In genomic region chr11:87281496-87281895, GRCh38 we compare ENCODE assay signal across 13 cellular contexts.
DNase-seq lines count a peak whose midpoint lies in the region; ATAC-seq and TF ChIP-seq lines count a peak whose summit lies in the region.
"Had no signal": no experiment of that assay in that cellular context is flagged by ENCODE, and none has a peak within 500 bp of the region (broad histone marks: within the 10 kb centered on the region; RNA-seq: fewer than 3 reads in every experiment).

No MANE protein-coding gene starts in this region.

- H3K9me3 Mint-ChIP-seq in WTC11 = peaks cover 13% of the 10 kb centered on the region
- no peaks in the 10 kb centered on the region for H3K9me3 Mint-ChIP-seq in effector memory CD8-positive, alpha-beta T cell
- H3K9me3 Mint-ChIP-seq in activated CD8-positive, alpha-beta T cell treated with anti-CD3 and anti-CD28 coated beads, Interleukin-2, amount 10 ng/mL, durations not matched to agents 7 days and 5 days (ENCODE audit: insufficient read depth) = no peaks in the 10 kb centered on the region
- H3K9me3 Mint-ChIP-seq: memory B cell had no signal

- H3K4me3 ChIP-seq in cardiac muscle cell (no peak overlapping the region), skeletal muscle satellite cell (ENCODE audit: low read length) (no peak overlapping the region)

- H3K9ac ChIP-seq in skeletal muscle satellite cell (ENCODE audit: low read depth, low read length) = no peak overlapping the region

- H3K4me2 ChIP-seq in skeletal muscle satellite cell (ENCODE audit: low read length) = peak overlapping the region; percentile 13

- POLR2A ChIA-PET in WTC11 (lab: Charles Lee) = no interaction called here
- POLR2A ChIA-PET in activated CD8-positive, alpha-beta T cell treated with anti-CD3 and anti-CD28 coated beads, Interleukin-2, amount 10 ng/mL, durations not matched to agents 7 days and 5 days (lab: Charles Lee) = no interaction called here

- DNase-seq in HuH-7 (ENCODE audit: low spot score) = peak; percentile 11
- no peak for DNase-seq in WTC11 (ENCODE audit: low spot score)
- peak in 1 of 2 donors; percentile 88 for DNase-seq in cardiac muscle cell (ENCODE audit: low read depth in 1 of 2, low spot score in 1 of 2)
- no peak for DNase-seq in effector memory CD8-positive, alpha-beta T cell
- DNase-seq in activated CD8-positive, alpha-beta T cell treated with anti-CD3 and anti-CD28 coated beads, Interleukin-2, amount 10 ng/mL, durations not matched to agents 7 days and 5 days = no peak
- no peak for DNase-seq in cerebellar nuclear complex (lab: John Stamatoyannopoulos, UW)
- DNase-seq: amygdala, H9, KG1, T-helper 17 cell had no signal

- H3K27me3 ChIP-seq in cardiac muscle cell (no peaks in the 10 kb centered on the region), skeletal muscle satellite cell (ENCODE audit: control insufficient read depth, insufficient read depth, low read length) (no peaks in the 10 kb centered on the region)

- H3K4me1 Mint-ChIP-seq in WTC11 = peaks cover 3% of the 10 kb centered on the region; the same call in 1 of the 2 replicates
- H3K4me1 Mint-ChIP-seq in effector memory CD8-positive, alpha-beta T cell (ENCODE audit: low read depth in 2 of 2) = peaks cover 0 to 6% of the 10 kb centered on the region in 2 donors
- H3K4me1 Mint-ChIP-seq in activated CD8-positive, alpha-beta T cell treated with anti-CD3 and anti-CD28 coated beads, Interleukin-2, amount 10 ng/mL, durations not matched to agents 7 days and 5 days (ENCODE audit: low read depth) = no peaks in the 10 kb centered on the region
- H3K4me1 Mint-ChIP-seq: H9 had no signal

- H3K4me3 Mint-ChIP-seq in WTC11 = no peak overlapping the region
- no peak overlapping the region for H3K4me3 Mint-ChIP-seq in effector memory CD8-positive, alpha-beta T cell
- H3K4me3 Mint-ChIP-seq in activated CD8-positive, alpha-beta T cell treated with anti-CD3 and anti-CD28 coated beads, Interleukin-2, amount 10 ng/mL, durations not matched to agents 7 days and 5 days = no peak overlapping the region
- H3K4me3 Mint-ChIP-seq: H9, memory B cell, T-helper 17 cell had no signal

- H3K27me3 Mint-ChIP-seq in WTC11 (ENCODE audit: low read depth) = no peaks in the 10 kb centered on the region
- H3K27me3 Mint-ChIP-seq in effector memory CD8-positive, alpha-beta T cell = no peaks in the 10 kb centered on the region
- no peaks in the 10 kb centered on the region for H3K27me3 Mint-ChIP-seq in activated CD8-positive, alpha-beta T cell treated with anti-CD3 and anti-CD28 coated beads, Interleukin-2, amount 10 ng/mL, durations not matched to agents 7 days and 5 days (ENCODE audit: low read depth)
- H3K27me3 Mint-ChIP-seq: memory B cell, T-helper 17 cell had no signal

- H3K27ac Mint-ChIP-seq in WTC11 = 0 out of 2 replicates have a peak overlapping the region, but pooled peaks have one; percentile 6
- no peak overlapping the region for H3K27ac Mint-ChIP-seq in effector memory CD8-positive, alpha-beta T cell
- no peak overlapping the region for H3K27ac Mint-ChIP-seq in activated CD8-positive, alpha-beta T cell treated with anti-CD3 and anti-CD28 coated beads, Interleukin-2, amount 10 ng/mL, durations not matched to agents 7 days and 5 days
- H3K27ac Mint-ChIP-seq: H9, memory B cell, T-helper 17 cell had no signal

- ATAC-seq in WTC11 (no peak), HG02763 (IDR thresholded peaks at IDR 0.05; ENCODE audit: unreplicated experiment) (no peak)
- no peak for ATAC-seq in effector memory CD8-positive, alpha-beta T cell (replicated peaks)
- ATAC-seq in activated CD8-positive, alpha-beta T cell treated with anti-CD3 and anti-CD28 coated beads, Interleukin-2, amount 10 ng/mL, durations not matched to agents 7 days and 5 days = no peak
- ATAC-seq: T-helper 17 cell had no signal

- no peaks in the 10 kb centered on the region for H3K36me3 ChIP-seq in cardiac muscle cell
- H3K36me3 ChIP-seq in skeletal muscle satellite cell (ENCODE audit: insufficient read depth, low read length) = no peaks in the 10 kb centered on the region

- H3K4me1 ChIP-seq in cardiac muscle cell (ENCODE audit: low read depth) = no peaks in the 10 kb centered on the region
- peaks cover 5% of the 10 kb centered on the region for H3K4me1 ChIP-seq in skeletal muscle satellite cell (ENCODE audit: control insufficient read depth, insufficient read depth, low read length)

- CTCF ChIA-PET in WTC11 (lab: Charles Lee) = no interaction called here
- CTCF ChIA-PET in activated CD8-positive, alpha-beta T cell treated with anti-CD3 and anti-CD28 coated beads, Interleukin-2, amount 10 ng/mL, durations not matched to agents 7 days and 5 days (lab: Charles Lee) = interaction anchor here (0.7 to 2.0 kb wide), 3 partner anchors 9 to 343 kb away, joined by 3 to 4 read pairs (median 3); no protein-coding TSS in a partner anchor

- TF ChIP-seq CTCF in WTC11 (IDR thresholded peaks at IDR 0.05) (no peak), cardiac muscle cell (IDR thresholded peaks at IDR 0.05; ENCODE audit: low read depth, low read length) (peak; percentile 48)

- no peaks in the 10 kb centered on the region for H3K9me3 ChIP-seq in cardiac muscle cell (ENCODE audit: low read depth)
- no peaks in the 10 kb centered on the region for H3K9me3 ChIP-seq in skeletal muscle satellite cell (replicated peaks; ENCODE audit: low read length)

- H3K36me3 Mint-ChIP-seq in WTC11 = peaks cover 10% of the 10 kb centered on the region
- H3K36me3 Mint-ChIP-seq in effector memory CD8-positive, alpha-beta T cell (ENCODE audit: insufficient read depth) = no peaks in the 10 kb centered on the region
- H3K36me3 Mint-ChIP-seq in activated CD8-positive, alpha-beta T cell treated with anti-CD3 and anti-CD28 coated beads, Interleukin-2, amount 10 ng/mL, durations not matched to agents 7 days and 5 days (ENCODE audit: low read depth) = peaks cover 5% of the 10 kb centered on the region
- H3K36me3 Mint-ChIP-seq: memory B cell had no signal

- H3K27ac ChIP-seq in cardiac muscle cell = peak overlapping the region; percentile 4

TF ChIP-seq in WTC11, 78 proteins besides CTCF, POLR2A, EP300 and RAD21 (continues in another document):
- no peak for TF ChIP-seq E2F5 (CRISPR knock-in tag; IDR thresholded peaks at IDR 0.05)
- no peak for TF ChIP-seq ESRRA (CRISPR knock-in tag; IDR thresholded peaks at IDR 0.05; ENCODE audit: borderline replicate concordance)
- TF ChIP-seq OVOL2 (CRISPR knock-in tag; IDR thresholded peaks at IDR 0.05; ENCODE audit: borderline replicate concordance) = no peak
- TF ChIP-seq NFYB (CRISPR knock-in tag; conservative IDR thresholded peaks at IDR 0.05; ENCODE audit: low read depth) = no peak
- TF ChIP-seq AFF4 (CRISPR knock-in tag; IDR thresholded peaks at IDR 0.05; ENCODE audit: borderline replicate concordance) = no peak
- no peak for TF ChIP-seq ZNF232 (CRISPR knock-in tag; IDR thresholded peaks at IDR 0.05)
- TF ChIP-seq ERG (CRISPR knock-in tag; IDR thresholded peaks at IDR 0.05) = no peak
